Comparison of ENCODE assay signal across 26 cellular contexts in genomic region chr12:67208326-67209067, GRCh38.
"Had no signal": no experiment of that assay in that cellular context is flagged by ENCODE, and none has a peak within 500 bp of the region (broad histone marks: within the 10 kb centered on the region; RNA-seq: fewer than 3 reads in every experiment).

No MANE protein-coding gene starts in this region.

- H3K4me1 ChIP-seq: ascending aorta had no signal

- H3K4me1 Mint-ChIP-seq: activated CD8-positive, alpha-beta memory T cell treated with anti-CD3 and anti-CD28 coated beads, Interleukin-2, amount 10 ng/mL, durations not matched to agents 7 days and 5 days; activated naive CD8-positive, alpha-beta T cell treated with anti-CD3 and anti-CD28 coated beads, Interleukin-2, amount 50 U/mL, for 24 hours; brain; T-helper 17 cell; WTC11 had no signal

- H3K27ac ChIP-seq: ascending aorta had no signal

- H3K36me3 Mint-ChIP-seq: activated CD8-positive, alpha-beta memory T cell treated with anti-CD3 and anti-CD28 coated beads, Interleukin-2, amount 10 ng/mL, durations not matched to agents 7 days and 5 days; activated naive CD4-positive, alpha-beta T cell treated with anti-CD3 and anti-CD28 coated beads, Interleukin-2, amount 50 U/mL, for 72 hours; brain; WTC11 had no signal

- H3K36me3 ChIP-seq: ascending aorta, MG63 had no signal

- DNase-seq: activated CD4-positive, alpha-beta T cell treated with anti-CD3 and anti-CD28 coated beads for 48 hours; activated CD4-positive, alpha-beta T cell treated with anti-CD3 and anti-CD28 coated beads, Interleukin-2, amount 50 U/mL, for 4 hours; activated CD4-positive, CD25-positive, alpha-beta regulatory T cell treated with anti-CD3 and anti-CD28 coated beads, Interleukin-2, amount 50 U/mL, for 72 hours; activated CD8-positive, alpha-beta memory T cell treated with anti-CD3 and anti-CD28 coated beads, Interleukin-2, amount 10 ng/mL, durations not matched to agents 7 days and 5 days; activated effector memory CD4-positive, alpha-beta T cell treated with anti-CD3 and anti-CD28 coated beads, Interleukin-2, amount 50 U/mL, for 16 hours; activated naive CD4-positive, alpha-beta T cell treated with Interleukin-2 at 50 U/mL for 16 hours; activated naive CD8-positive, alpha-beta T cell treated with anti-CD3 and anti-CD28 coated beads, Interleukin-2, amount 50 U/mL, for 24 hours; activated T-cell treated with anti-CD3 and anti-CD28 coated beads, Interleukin-2, amount 50 U/mL, for 4 hours; amniotic stem cell; MG63; MV-4-11; NCI-H1417; NCI-H1930; NCI-H2171; NCI-H2227 treated with DMSO at 0.1 percent for 48 hours; NCI-H446 treated with DMSO at 0.1 percent for 48 hours; NCI-H524 treated with DMSO at 0.1 percent for 48 hours; NCI-H82; PC-3; SIG-M5; T-helper 17 cell; T-helper 9 cell had no signal

- H3K9me3 Mint-ChIP-seq: activated naive CD4-positive, alpha-beta T cell treated with anti-CD3 and anti-CD28 coated beads, Interleukin-2, amount 50 U/mL, for 72 hours; activated naive CD8-positive, alpha-beta T cell treated with anti-CD3 and anti-CD28 coated beads, Interleukin-2, amount 50 U/mL, for 24 hours; activated T-cell treated with anti-CD3 and anti-CD28 coated beads, Interleukin-2, amount 50 U/mL, for 4 hours; brain; WTC11 had no signal

- H3K27ac Mint-ChIP-seq: activated CD8-positive, alpha-beta memory T cell treated with anti-CD3 and anti-CD28 coated beads, Interleukin-2, amount 10 ng/mL, durations not matched to agents 7 days and 5 days; activated naive CD4-positive, alpha-beta T cell treated with anti-CD3 and anti-CD28 coated beads, Interleukin-2, amount 50 U/mL, for 72 hours; activated naive CD8-positive, alpha-beta T cell treated with anti-CD3 and anti-CD28 coated beads, Interleukin-2, amount 50 U/mL, for 24 hours; brain; T-helper 17 cell; WTC11 had no signal

- H3K27me3 ChIP-seq: ascending aorta had no signal

- H3K9me3 ChIP-seq: ascending aorta, MG63 had no signal

- H3K27me3 Mint-ChIP-seq: brain had no signal

- H3K4me3 Mint-ChIP-seq: activated CD8-positive, alpha-beta memory T cell treated with anti-CD3 and anti-CD28 coated beads, Interleukin-2, amount 10 ng/mL, durations not matched to agents 7 days and 5 days; activated naive CD8-positive, alpha-beta T cell treated with anti-CD3 and anti-CD28 coated beads, Interleukin-2, amount 50 U/mL, for 24 hours; activated T-cell treated with anti-CD3 and anti-CD28 coated beads, Interleukin-2, amount 50 U/mL, for 4 hours; brain; T-helper 17 cell; WTC11 had no signal

- H3K4me3 ChIP-seq: ascending aorta, MG63 had no signal
